In genomic region chr14:73295198-73295796, GRCh38 we compare ENCODE assay signal across 1 cellular context.
A peak's percentile ranks its signal among the peaks of the same experiment; 100 is the strongest.
TF ChIP-seq lines count a peak whose summit lies in the region.

No MANE protein-coding gene starts in this region.

TF ChIP-seq in A549, 52 proteins besides CTCF, POLR2A, EP300 and RAD21 (continued from another document):
- peak; percentile 83 for TF ChIP-seq SMC3 (IDR thresholded peaks at IDR 0.05)
- TF ChIP-seq HOXB13 (CRISPR knock-in tag; IDR thresholded peaks at IDR 0.05; ENCODE audit: low read depth) = no peak
